In genomic region chr17:78337244-78338109, GRCh38 we compare ENCODE assay signal across 8 cellular contexts. TPM values are rescaled to one million over a fixed set of nuclear protein-coding genes. Genes with fewer than 3 reads are reported as not detected.
A peak's percentile ranks its signal among the peaks of the same experiment; 100 is the strongest.
DNase-seq lines count a peak whose midpoint lies in the region; ATAC-seq and TF ChIP-seq lines count a peak whose summit lies in the region.

No MANE protein-coding gene starts in this region.

- H3K9me3 ChIP-seq in psoas muscle: no peaks in the 10 kb centered on the region

- peak; percentile 83 for DNase-seq in GM12865 (ENCODE audit: low read depth)
- DNase-seq in RPMI8226: peak; percentile 31
- DNase-seq in mesendoderm: peak; percentile 42
- DNase-seq in activated T-cell treated with anti-CD3 and anti-CD28 coated beads, Interleukin-2, amount 50 U/mL, for 4 hours: no peak
- no peak for DNase-seq in NCI-H2081 treated with DMSO at 0.1 percent for 48 hours (lab: John Stamatoyannopoulos, UW)
- DNase-seq in psoas muscle: no peak

- H3K27ac ChIP-seq in mesendoderm (ENCODE audit: low read depth, low read length): no peak overlapping the region
- H3K27ac ChIP-seq in psoas muscle: no peak overlapping the region

- H3K4me3 Mint-ChIP-seq in activated T-cell treated with anti-CD3 and anti-CD28 coated beads, Interleukin-2, amount 50 U/mL, for 4 hours: no peak overlapping the region

- no peak overlapping the region for H4K5ac ChIP-seq in mesendoderm (ENCODE audit: low read length)

- no peaks in the 10 kb centered on the region for H3K27me3 ChIP-seq in mesendoderm (ENCODE audit: insufficient read depth, low read length, poor library complexity)
- no peaks in the 10 kb centered on the region for H3K27me3 ChIP-seq in psoas muscle (ENCODE audit: insufficient read depth in 3 of 3, low read length in 2 of 3)

- H3K56ac ChIP-seq in mesendoderm (ENCODE audit: low read length): no peak overlapping the region

- no CpG with 5 or more reads among the region's 19 CpGs for WGBS in mesendoderm (ENCODE audit: extremely low coverage, insufficient coverage, low lambda C conversion rate)
- 85 to 95% (median 93%) methylated on average over 19 of the region's 19 CpGs for WGBS in psoas muscle, 3 donors

- no peak overlapping the region for H3K4me2 ChIP-seq in mesendoderm (ENCODE audit: low read length)

- TF ChIP-seq CTCF in GM12865 (IDR thresholded peaks at IDR 0.05; ENCODE audit: insufficient read depth, low read depth, low read length, missing control alignments) (no peak), psoas muscle (IDR thresholded peaks at IDR 0.05) (no peak)

- H3K4me1 ChIP-seq in mesendoderm (ENCODE audit: control insufficient read depth, low read depth, low read length) (no peaks in the 10 kb centered on the region), psoas muscle (peaks cover 11% of the 10 kb centered on the region)

- H4K8ac ChIP-seq in mesendoderm (ENCODE audit: low read depth, low read length): no peak overlapping the region

- H2BK120ac ChIP-seq in mesendoderm (ENCODE audit: low read depth, low read length): no peak overlapping the region

- H3K4me3 ChIP-seq in GM12865 (ENCODE audit: low read depth, low read length): no peak overlapping the region
- H3K4me3 ChIP-seq in mesendoderm (ENCODE audit: low read length): no peak overlapping the region
- H3K4me3 ChIP-seq in psoas muscle: no peak overlapping the region

- H3K79me2 ChIP-seq in mesendoderm (ENCODE audit: control insufficient read depth, insufficient read depth, low read length): no peaks in the 10 kb centered on the region

- no peaks in the 10 kb centered on the region for H3K36me3 ChIP-seq in mesendoderm (ENCODE audit: control insufficient read depth, insufficient read depth, low read length)
- H3K36me3 ChIP-seq in psoas muscle (ENCODE audit: insufficient read depth in 1 of 2, low read depth in 1 of 2): no peaks in the 10 kb centered on the region

- no peak overlapping the region for H2BK5ac ChIP-seq in mesendoderm (ENCODE audit: low read length)

- intact Hi-C loops in psoas muscle (cut with DNase I): no loop called here

- no peak overlapping the region for H2AK5ac ChIP-seq in mesendoderm (ENCODE audit: low read length)

- no peak overlapping the region for H3K18ac ChIP-seq in mesendoderm (ENCODE audit: low read length)

- no peaks in the 10 kb centered on the region for H3K27me3 Mint-ChIP-seq in activated T-cell treated with anti-CD3 and anti-CD28 coated beads, Interleukin-2, amount 50 U/mL, for 4 hours (ENCODE audit: low read depth)

- H3K36me3 Mint-ChIP-seq in activated T-cell treated with anti-CD3 and anti-CD28 coated beads, Interleukin-2, amount 50 U/mL, for 4 hours (ENCODE audit: insufficient read depth): no peaks in the 10 kb centered on the region

- no peak overlapping the region for H2BK15ac ChIP-seq in mesendoderm (replicated peaks; ENCODE audit: low read depth)

- H3K9ac ChIP-seq in mesendoderm (ENCODE audit: low read length): no peak overlapping the region

- H3K9me3 Mint-ChIP-seq in activated T-cell treated with anti-CD3 and anti-CD28 coated beads, Interleukin-2, amount 50 U/mL, for 4 hours: no peaks in the 10 kb centered on the region

- H3K4me1 Mint-ChIP-seq in activated T-cell treated with anti-CD3 and anti-CD28 coated beads, Interleukin-2, amount 50 U/mL, for 4 hours (ENCODE audit: low read depth): peaks cover 47% of the 10 kb centered on the region

- no peak overlapping the region for H3K23ac ChIP-seq in mesendoderm (ENCODE audit: low read length)

- ATAC-seq in HG02840 (IDR thresholded peaks at IDR 0.05; ENCODE audit: low FRiP score, unreplicated experiment) (peak; percentile 53), HG03045 (IDR thresholded peaks at IDR 0.05; ENCODE audit: unreplicated experiment) (no peak), psoas muscle (no peak)
- no peak for ATAC-seq in activated T-cell treated with anti-CD3 and anti-CD28 coated beads, Interleukin-2, amount 50 U/mL, for 4 hours

- H3K79me1 ChIP-seq in mesendoderm (ENCODE audit: low read length): no peaks in the 10 kb centered on the region

- H3K4ac ChIP-seq in mesendoderm (ENCODE audit: low read depth, low read length): no peak overlapping the region

RNA-seq across cellular contexts. Expression of gene SOCS3, which starts 22.4 kb away (rescaled TPM):
- 11.2 TPM for polyA plus RNA-seq in mesendoderm (2013, experiment 1 of 2)
- 11.0 TPM for polyA plus RNA-seq in mesendoderm (2013, experiment 2 of 2)
- 100 to 1,000 TPM; 118 to 143 (median 136) TPM for total RNA-seq in activated T-cell treated with anti-CD3 and anti-CD28 coated beads, Interleukin-2, amount 50 U/mL, for 4 hours
- total RNA-seq in psoas muscle: 10 to 100 TPM in 3 of 4 donors, 1 to 10 TPM in 1; 8.5 to 43.5 (median 23.6) TPM
- 10 to 100 TPM in 1 of 3 donors, 1 to 10 TPM in 2; 5.3 to 24.4 (median 7.5) TPM for polyA plus RNA-seq in psoas muscle

RNA-seq across cellular contexts. Expression of gene PGS1, which starts 41.0 kb away (rescaled TPM):
- polyA plus RNA-seq in mesendoderm (2013, experiment 1 of 2): 24.0 TPM
- polyA plus RNA-seq in mesendoderm (2013, experiment 2 of 2): 23.5 TPM
- total RNA-seq in activated T-cell treated with anti-CD3 and anti-CD28 coated beads, Interleukin-2, amount 50 U/mL, for 4 hours: 10 to 100 TPM; 47.4 to 51.7 (median 47.5) TPM
- 10 to 100 TPM; 15.0 to 24.2 (median 20.3) TPM for total RNA-seq in psoas muscle
- 10 to 100 TPM; 10.2 to 16.3 (median 15.5) TPM for polyA plus RNA-seq in psoas muscle

Comparison
In these comparisons a context has a peak if more than half of its experiments do, and no peak if none do; other contexts are left out.
1. DNase-seq: peak in GM12865 (single experiment), RPMI8226 (single experiment) and mesendoderm (single experiment); none in activated T-cell treated with anti-CD3 and anti-CD28 coated beads, Interleukin-2, amount 50 U/mL, for 4 hours (single experiment), NCI-H2081 treated with DMSO at 0.1 percent for 48 hours (single experiment) and psoas muscle (0 of 2).